In genomic region chr9:121952611-121953010, GRCh38 we compare ENCODE assay signal across 15 cellular contexts.
DNase-seq lines count a peak whose midpoint lies in the region; ATAC-seq and TF ChIP-seq lines count a peak whose summit lies in the region.
"Had no signal": no experiment of that assay in that cellular context is flagged by ENCODE, and none has a peak within 500 bp of the region (broad histone marks: within the 10 kb centered on the region; RNA-seq: fewer than 3 reads in every experiment).

No MANE protein-coding gene starts in this region.

- H3K79me2 ChIP-seq in OCI-LY7 (ENCODE audit: insufficient read depth, low read depth, low read length), result no peaks in the 10 kb centered on the region

- POLR2A ChIA-PET in OCI-LY7 (lab: Charles Lee), result interaction anchor here (0.6 to 1.5 kb wide), 7 partner anchors 9 to 591 kb away, joined by 3 to 5 read pairs (median 4); no protein-coding TSS in a partner anchor

- intact Hi-C loops in OCI-LY7 (cut with micrococcal nuclease; ENCODE audit: unreplicated experiment) (no loop called here), posterior vena cava (cut with DNase I) (no loop called here)

- no peaks in the 10 kb centered on the region for H3K36me3 ChIP-seq in BLaER1 treated with 17β-estradiol and CSF1 and Interleukin-3, amounts not matched to agents 10 nM and 100 nM
- H3K36me3 ChIP-seq in OCI-LY7 (ENCODE audit: insufficient read depth, low read length), result no peaks in the 10 kb centered on the region
- H3K36me3 ChIP-seq: BE2C, HAP-1 had no signal

- H3K27me3 ChIP-seq in BLaER1 treated with 17β-estradiol and CSF1 and Interleukin-3, amounts not matched to agents 10 nM and 100 nM, result no peaks in the 10 kb centered on the region
- H3K27me3 ChIP-seq: BE2C had no signal

- CTCF ChIA-PET in OCI-LY7 (lab: Charles Lee; ENCODE audit: unreplicated experiment), result no interaction called here

- H3K27ac ChIP-seq in BLaER1 treated with 17β-estradiol and CSF1 and Interleukin-3, amounts not matched to agents 10 nM and 100 nM, result no peak overlapping the region
- no peak overlapping the region for H3K27ac ChIP-seq in OCI-LY7 (ENCODE audit: low read depth, low read length, poor library complexity, severe bottlenecking)
- H3K27ac ChIP-seq: GM23248, KMS-11 had no signal

- peaks cover 0 to 78% (median 47%) of the 10 kb centered on the region in 10 experiments; a peak in 15 of 20 replicates for H3K4me1 ChIP-seq in BLaER1 treated with 17β-estradiol and CSF1 and Interleukin-3, amounts not matched to agents 10 nM and 100 nM
- H3K4me1 ChIP-seq in OCI-LY7 (ENCODE audit: insufficient read depth, low read length, poor library complexity, severe bottlenecking), result peaks cover 75% of the 10 kb centered on the region

- DNase-seq in HT1080 (ENCODE audit: low read depth) (peak; percentile 55), OCI-LY7 (ENCODE audit: low spot score) (no peak), glomerular visceral epithelial cell (ENCODE audit: extremely low spot score) (peak; percentile 22), posterior vena cava (ENCODE audit: low spot score) (no peak)
- DNase-seq: BE2C; Calu3; CD8-positive, alpha-beta T cell; DMS79 treated with DMSO at 0.1 percent for 48 hours; EL; GM23248 had no signal

- H3K4me2 ChIP-seq in BLaER1 treated with 17β-estradiol and CSF1 and Interleukin-3, amounts not matched to agents 10 nM and 100 nM, result peak overlapping the region in 6 of 11 experiments; percentile 18 to 52 (median 36); a peak in 9 of 22 replicates
- H3K4me2 ChIP-seq in OCI-LY7 (ENCODE audit: low read length), result peak overlapping the region; percentile 13; the same call in 1 of the 2 replicates
- H3K4me2 ChIP-seq: KMS-11 had no signal

- BruUV-seq in OCI-LY7 (replicated peaks; lab: Mats Ljungman, UMichigan), result no TSS peak

- no peak overlapping the region for H3K4me3 ChIP-seq in BLaER1 treated with 17β-estradiol and CSF1 and Interleukin-3, amounts not matched to agents 10 nM and 100 nM
- no peak overlapping the region for H3K4me3 ChIP-seq in OCI-LY7 (ENCODE audit: low read depth, low read length, poor library complexity, severe bottlenecking)
- H3K4me3 ChIP-seq: GM23248, HAP-1 had no signal

- peak overlapping the region; percentile 31; the same call in 1 of the 2 replicates for H2AFZ ChIP-seq in OCI-LY7 (ENCODE audit: low read length)
- H2AFZ ChIP-seq: GM23248 had no signal

- no peaks in the 10 kb centered on the region for H3K9me2 ChIP-seq in OCI-LY7 (ENCODE audit: insufficient read depth, low read length)

- ATAC-seq in HG02642 (IDR thresholded peaks at IDR 0.05; ENCODE audit: poor library complexity, unreplicated experiment), result no peak
- ATAC-seq in HG03342 (IDR thresholded peaks at IDR 0.05; ENCODE audit: unreplicated experiment), result no peak
- ATAC-seq: CD8-positive, alpha-beta T cell had no signal

- H3K9me3 ChIP-seq in BLaER1 treated with 17β-estradiol and CSF1 and Interleukin-3, amounts not matched to agents 10 nM and 100 nM (replicated peaks in 1 of 11), result no peaks in the 10 kb centered on the region
- no peaks in the 10 kb centered on the region for H3K9me3 ChIP-seq in OCI-LY7 (ENCODE audit: low read length)
- H3K9me3 ChIP-seq: BE2C, HAP-1 had no signal

- TF ChIP-seq CTCF in OCI-LY7 (conservative IDR thresholded peaks at IDR 0.05; ENCODE audit: low read length), result no peak

- H4K20me1 ChIP-seq in BLaER1 treated with 17β-estradiol and CSF1 and Interleukin-3, amounts not matched to agents 10 nM and 100 nM, result no peaks in the 10 kb centered on the region
- no peaks in the 10 kb centered on the region for H4K20me1 ChIP-seq in OCI-LY7 (ENCODE audit: insufficient read depth, low read length)

- no peak overlapping the region for H3K9ac ChIP-seq in BLaER1 treated with 17β-estradiol and CSF1 and Interleukin-3, amounts not matched to agents 10 nM and 100 nM
- H3K9ac ChIP-seq: GM23248, KMS-11 had no signal

Comparison
In these comparisons a context has a peak if more than half of its experiments do, and no peak if none do; other contexts are left out.
1. DNase-seq: peak in HT1080 (single experiment) and glomerular visceral epithelial cell (single experiment); none in OCI-LY7 (single experiment) and posterior vena cava (single experiment).